Comparison of ENCODE assay signal across 1 cellular context in the genomic region with DNA sequence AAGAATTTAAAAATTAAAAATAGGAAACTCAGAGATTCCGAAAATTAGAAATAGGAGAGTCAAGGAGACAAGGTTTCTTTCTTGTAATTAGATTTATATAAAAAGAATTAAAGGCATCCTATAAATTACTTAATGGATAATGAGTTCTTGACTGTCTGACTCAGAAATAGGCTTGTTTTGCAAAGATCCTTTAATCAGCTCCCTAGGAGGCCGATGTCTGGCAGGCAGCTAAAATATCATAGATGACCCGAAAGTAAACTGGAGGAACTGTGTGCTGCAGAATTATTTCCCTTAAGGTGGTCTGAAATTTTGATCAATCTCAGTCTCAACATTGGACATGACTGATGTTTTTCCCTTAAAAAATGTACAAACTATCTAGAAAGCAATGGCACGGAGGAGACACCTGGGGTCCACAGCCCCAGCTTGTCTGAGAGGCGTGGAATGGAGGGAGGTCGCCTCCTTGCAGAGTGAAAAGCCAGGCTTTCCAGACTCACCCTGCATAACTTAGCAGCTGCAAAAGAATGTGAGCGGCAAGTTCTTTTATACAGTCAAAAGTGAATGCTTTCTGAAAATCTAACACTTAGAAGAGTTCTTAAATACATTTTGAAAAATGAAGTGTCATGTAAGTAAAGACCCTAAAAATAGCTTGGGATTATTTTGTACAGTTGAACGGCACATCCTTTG.
TF ChIP-seq lines count a peak whose summit lies in the region.

No MANE protein-coding gene starts in this region.

TF ChIP-seq in GM23338, 12 proteins besides CTCF, POLR2A, EP300 and RAD21 (continued from another document):
- TF ChIP-seq REST (IDR thresholded peaks at IDR 0.05; ENCODE audit: unreplicated experiment) (no peak), EZH2 (IDR thresholded peaks at IDR 0.05; ENCODE audit: low read depth, unreplicated experiment) (no peak), ZNF331 (CRISPR knock-in tag; IDR thresholded peaks at IDR 0.05; ENCODE audit: low read depth) (no peak), CREB1 (CRISPR knock-in tag; IDR thresholded peaks at IDR 0.05; ENCODE audit: low read depth) (no peak)
